35 cellular contexts compared by ENCODE assay signal in the genomic region with DNA sequence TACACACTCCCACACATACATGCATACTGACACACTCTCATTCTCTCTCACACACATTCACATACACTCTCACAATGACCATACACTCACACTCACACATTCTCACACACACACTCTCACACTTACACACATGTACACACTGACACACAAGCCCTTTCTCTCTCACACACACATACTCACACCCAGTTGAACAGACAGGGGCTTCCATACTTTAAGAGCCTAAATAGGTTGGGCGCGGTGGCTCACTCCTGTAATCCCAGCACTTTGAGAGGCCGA.
"Had no signal": no experiment of that assay in that cellular context is flagged by ENCODE, and none has a peak within 500 bp of the region (broad histone marks: within the 10 kb centered on the region; RNA-seq: fewer than 3 reads in every experiment).

No MANE protein-coding gene starts in this region.

- H3K4me1 Mint-ChIP-seq: activated naive CD8-positive, alpha-beta T cell treated with anti-CD3 and anti-CD28 coated beads for 36 hours; activated T-helper 17 cell treated with anti-CD3 and anti-CD28 coated beads, Interleukin-2, amount 50 U/mL, for 72 hours; T-cell had no signal

- H3K27ac ChIP-seq: brain microvascular endothelial cell, Peyer's patch, SJSA1, VCaP had no signal

- H3K27me3 Mint-ChIP-seq: activated naive CD8-positive, alpha-beta T cell treated with anti-CD3 and anti-CD28 coated beads for 36 hours; activated T-helper 17 cell treated with anti-CD3 and anti-CD28 coated beads, Interleukin-2, amount 50 U/mL, for 72 hours; T-cell had no signal

- H3K27ac Mint-ChIP-seq: activated CD8-positive, alpha-beta T cell treated with anti-CD3 and anti-CD28 coated beads for 36 hours; activated naive CD8-positive, alpha-beta T cell treated with anti-CD3 and anti-CD28 coated beads for 36 hours; activated T-cell treated with anti-CD3 and anti-CD28 coated beads, Interleukin-2, amount 50 U/mL, for 72 hours; activated T-helper 17 cell treated with anti-CD3 and anti-CD28 coated beads, Interleukin-2, amount 50 U/mL, for 72 hours; T-cell had no signal

- H3K36me3 ChIP-seq: brain microvascular endothelial cell, Peyer's patch, SJSA1 had no signal

- H3K4me3 Mint-ChIP-seq: activated CD8-positive, alpha-beta T cell treated with anti-CD3 and anti-CD28 coated beads for 36 hours; activated naive CD8-positive, alpha-beta T cell treated with anti-CD3 and anti-CD28 coated beads for 36 hours; activated T-cell treated with anti-CD3 and anti-CD28 coated beads, Interleukin-2, amount 50 U/mL, for 72 hours; activated T-helper 17 cell treated with anti-CD3 and anti-CD28 coated beads, Interleukin-2, amount 50 U/mL, for 72 hours; T-cell had no signal

- H3K4me3 ChIP-seq: Peyer's patch, SJSA1 had no signal

- H3K4me1 ChIP-seq: Peyer's patch, SJSA1 had no signal

- H3K9me3 Mint-ChIP-seq: activated CD8-positive, alpha-beta T cell treated with anti-CD3 and anti-CD28 coated beads for 36 hours; activated naive CD8-positive, alpha-beta T cell treated with anti-CD3 and anti-CD28 coated beads for 36 hours; activated T-cell treated with anti-CD3 and anti-CD28 coated beads, Interleukin-2, amount 50 U/mL, for 72 hours; activated T-helper 17 cell treated with anti-CD3 and anti-CD28 coated beads, Interleukin-2, amount 50 U/mL, for 72 hours; T-cell had no signal

- H3K27me3 ChIP-seq: brain microvascular endothelial cell, Peyer's patch, SJSA1 had no signal

- ATAC-seq: activated CD8-positive, alpha-beta T cell treated with anti-CD3 and anti-CD28 coated beads for 36 hours; activated T-cell treated with anti-CD3 and anti-CD28 coated beads, Interleukin-2, amount 50 U/mL, for 72 hours; activated T-helper 17 cell treated with anti-CD3 and anti-CD28 coated beads, Interleukin-2, amount 50 U/mL, for 72 hours; PC-3; SK-N-SH treated with all-trans-retinoic acid at 6 μM for 48 hours; T-cell had no signal

- DNase-seq: activated CD4-positive, alpha-beta T cell treated with anti-CD3 and anti-CD28 coated beads for 1 hour; activated CD4-positive, alpha-beta T cell treated with anti-CD3 and anti-CD28 coated beads for 48 hours; activated CD4-positive, CD25-positive, alpha-beta regulatory T cell; activated CD8-positive, alpha-beta T cell treated with anti-CD3 and anti-CD28 coated beads for 36 hours; activated effector memory CD4-positive, alpha-beta T cell treated with anti-CD3 and anti-CD28 coated beads, Interleukin-2, amount 50 U/mL, for 16 hours; activated naive CD4-positive, alpha-beta T cell; activated naive CD4-positive, alpha-beta T cell treated with anti-CD3 and anti-CD28 coated beads, Interleukin-2, amount 50 U/mL, for 16 hours; activated naive CD8-positive, alpha-beta T cell treated with anti-CD3 and anti-CD28 coated beads for 36 hours; activated T-cell treated with anti-CD3 and anti-CD28 coated beads, Interleukin-2, amount 50 U/mL, for 1 hour; activated T-cell treated with anti-CD3 and anti-CD28 coated beads, Interleukin-2, amount 50 U/mL, for 72 hours; amniotic stem cell; aorta; brain microvascular endothelial cell; NCI-H1092 treated with DMSO at 0.1 percent for 48 hours; NCI-H1417; NCI-H146; NCI-H187; NCI-H2029 treated with DMSO at 0.1 percent for 48 hours; NCI-H2107; NCI-H2171; NCI-H510A; NCI-H526; NCI-H748 treated with DMSO at 0.1 percent for 48 hours; NK-92 treated with Interleukin-12 subunit alpha and Interleukin-12 subunit beta, amount 100 ng/mL, for 24 hours; PC-3; Peyer's patch; RPMI8226; SHP77 treated with DMSO at 0.1 percent for 48 hours; T-cell; T-helper 2 cell; T-helper 9 cell had no signal

- H3K9me3 ChIP-seq: Peyer's patch had no signal

- H3K36me3 Mint-ChIP-seq: activated naive CD8-positive, alpha-beta T cell treated with anti-CD3 and anti-CD28 coated beads for 36 hours; T-cell had no signal
